In genomic region chr16:53913082-53913870, GRCh38 we compare ENCODE assay signal across 8 cellular contexts.
A peak's percentile ranks its signal among the peaks of the same experiment; 100 is the strongest.
DNase-seq lines count a peak whose midpoint lies in the region; ATAC-seq and TF ChIP-seq lines count a peak whose summit lies in the region.

No MANE protein-coding gene starts in this region.

- H2AK9ac ChIP-seq in IMR-90 (replicated peaks; ENCODE audit: low read depth, low read length, poor library complexity): no peak overlapping the region

- H3K4ac ChIP-seq in IMR-90 (ENCODE audit: low read depth, low read length): no peak overlapping the region

- H2AFZ ChIP-seq in IMR-90 (replicated peaks; ENCODE audit: low read length, poor library complexity): no peak overlapping the region

- 0 out of 2 replicates have a peak overlapping the region, but pooled peaks have one; percentile 10 for H2AK5ac ChIP-seq in IMR-90 (ENCODE audit: low read depth, low read length)

- no peak overlapping the region for H3K56ac ChIP-seq in IMR-90 (ENCODE audit: extremely low read depth, insufficient read depth, low read length)

- POLR2A ChIA-PET in IMR-90 (lab: Charles Lee; ENCODE audit: unreplicated experiment): no interaction called here

- H3K9me3 ChIP-seq in IMR-90 (ENCODE audit: control insufficient read depth, insufficient read depth, low read length) (no peaks in the 10 kb centered on the region), lung (ENCODE audit: control insufficient read depth in 2 of 2, insufficient read depth in 1 of 2, low read length in 1 of 2) (no peaks in the 10 kb centered on the region)

- TF ChIP-seq CTCF in AG09309 (IDR thresholded peaks at IDR 0.05; ENCODE audit: control insufficient read depth, insufficient read depth, low read depth, low read length, missing control alignments) (no peak), IMR-90 (conservative IDR thresholded peaks at IDR 0.05; ENCODE audit: low read depth, low read length) (no peak), lung (IDR thresholded peaks at IDR 0.05; ENCODE audit: control extremely low read depth, extremely low read depth) (no peak)

- H3K18ac ChIP-seq in IMR-90 (ENCODE audit: low read depth, low read length): no peak overlapping the region

- peaks cover 15% of the 10 kb centered on the region for H3K4me1 ChIP-seq in IMR-90 (ENCODE audit: control insufficient read depth, insufficient read depth, low read length)
- peaks cover 6 to 14% of the 10 kb centered on the region in 2 donors for H3K4me1 ChIP-seq in lung (ENCODE audit: control insufficient read depth in 2 of 2, insufficient read depth in 2 of 2, low read length in 2 of 2)

- peak; percentile 56 for ATAC-seq in IMR-90 (ENCODE audit: low read depth)
- peak; percentile 30 for ATAC-seq in lung (ENCODE audit: insufficient read depth, low FRiP score)
- ATAC-seq in HG03565 (IDR thresholded peaks at IDR 0.05; ENCODE audit: unreplicated experiment): no peak

- H4K20me1 ChIP-seq in IMR-90 (ENCODE audit: insufficient read depth, low read length): peaks cover 3% of the 10 kb centered on the region; the same call in 1 of the 2 replicates

- no peaks in the 10 kb centered on the region for H3K36me3 ChIP-seq in IMR-90 (ENCODE audit: control insufficient read depth, insufficient read depth, low read length)
- H3K36me3 ChIP-seq in lung (ENCODE audit: control insufficient read depth in 2 of 2, insufficient read depth in 2 of 2, low read length in 2 of 2): no peaks in the 10 kb centered on the region

- H3K14ac ChIP-seq in IMR-90 (replicated peaks; ENCODE audit: low read depth, low read length): 0 out of 2 replicates have a peak overlapping the region, but pooled peaks have one; percentile 34

- in situ Hi-C loops in IMR-90 (cut with MboI; ENCODE audit: low sequenced_read_pairs): no loop called here

- H2BK15ac ChIP-seq in IMR-90 (ENCODE audit: low read depth, low read length): no peak overlapping the region

- peak overlapping the region; percentile 19; the same call in 1 of the 2 replicates for H4K91ac ChIP-seq in IMR-90 (ENCODE audit: insufficient read depth, low read depth, low read length)

- dilution Hi-C loops in IMR-90 (cut with HindIII; ENCODE audit: low sequenced_read_pairs, unreplicated experiment): no loop called here

- no peak overlapping the region for H4K8ac ChIP-seq in IMR-90 (ENCODE audit: low read depth in 2 of 2, low read length in 2 of 2)

- DNase-seq in AG09309 (ENCODE audit: low read depth) (peak; percentile 88), IMR-90 (peak; percentile 94), astrocyte of the hippocampus (ENCODE audit: low read depth, low spot score) (peak; percentile 62), lung (ENCODE audit: low spot score) (peak; percentile 37), T1000 (lab: John Stamatoyannopoulos, UW) (no peak), NCI-H1694 (lab: John Stamatoyannopoulos, UW) (no peak), GM19238 (ENCODE audit: insufficient read length, low spot score) (no peak)

- WGBS in IMR-90 (ENCODE audit: extremely low coverage in 2 of 2, insufficient read length in 1 of 2), 2 experiments: no CpG with 5 or more reads among the region's 7 CpGs
- WGBS in lung, 2 donors: 60 to 73% methylated on average over 7 of the region's 7 CpGs

- peaks cover 17% of the 10 kb centered on the region for H3K9me1 ChIP-seq in IMR-90 (ENCODE audit: insufficient read depth, low read length)

- H2BK120ac ChIP-seq in IMR-90 (ENCODE audit: low read depth, low read length): no peak overlapping the region

- H3K79me1 ChIP-seq in IMR-90 (ENCODE audit: low read depth in 1 of 2, low read length in 2 of 2): peaks cover 17 to 26% of the 10 kb centered on the region in 2 experiments; a peak in 3 of 4 replicates

- BruUV-seq in IMR-90 (replicated peaks; lab: Mats Ljungman, UMichigan): no TSS peak

- intact Hi-C loops in IMR-90 (cut with micrococcal nuclease): no loop called here

- no peak overlapping the region for H2BK20ac ChIP-seq in IMR-90 (ENCODE audit: low read depth, low read length)

- no peak overlapping the region for H3K4me3 ChIP-seq in AG09309 (ENCODE audit: control insufficient read depth, low read depth, low read length)
- H3K4me3 ChIP-seq in IMR-90 (ENCODE audit: insufficient read depth, low read depth, low read length): no peak overlapping the region
- no peak overlapping the region for H3K4me3 ChIP-seq in lung

- H2BK5ac ChIP-seq in IMR-90 (ENCODE audit: low read depth, low read length, poor library complexity, severe bottlenecking): no peak overlapping the region

- H3K4me2 ChIP-seq in IMR-90 (ENCODE audit: low read depth, low read length): no peak overlapping the region

- H3K9ac ChIP-seq in IMR-90 (ENCODE audit: low read depth, low read length): no peak overlapping the region

- no peak overlapping the region for H4K5ac ChIP-seq in IMR-90 (ENCODE audit: low read depth, low read length)

- H3K23ac ChIP-seq in IMR-90 (ENCODE audit: low read depth, low read length): no peak overlapping the region

- no peak for TF ChIP-seq RAD21 in IMR-90 (IDR thresholded peaks at IDR 0.05; ENCODE audit: low read length)

- H3K27ac ChIP-seq in IMR-90 (ENCODE audit: insufficient read depth, low read length) (no peak overlapping the region), lung (ENCODE audit: low read depth in 1 of 2, low read length in 1 of 2) (peak overlapping the region in 1 of 2 donors; percentile 74)

- no peak for TF ChIP-seq POLR2A in IMR-90 (IDR thresholded peaks at IDR 0.05; ENCODE audit: low read depth, low read length)

- H3K27me3 ChIP-seq in IMR-90 (ENCODE audit: control insufficient read depth, insufficient read depth, low read length) (no peaks in the 10 kb centered on the region), lung (ENCODE audit: control insufficient read depth, insufficient read depth) (no peaks in the 10 kb centered on the region)

- CTCF ChIA-PET in IMR-90 (lab: Yijun Ruan, JAX): interaction anchor here (0.6 to 1.2 kb wide), 4 partner anchors 22 to 622 kb away, joined by 3 to 5 read pairs (median 4); no protein-coding TSS in a partner anchor

TF ChIP-seq in IMR-90, 13 proteins besides CTCF, POLR2A, EP300 and RAD21:
- no peak for TF ChIP-seq ELK1 (IDR thresholded peaks at IDR 0.05; ENCODE audit: borderline replicate concordance, low read depth, low read length)
- peak; percentile 47; the same call in 1 of the 2 replicates for TF ChIP-seq FOS (IDR thresholded peaks at IDR 0.05; ENCODE audit: low read depth, low read length)
- peak; percentile 49 for TF ChIP-seq NFE2L2 (IDR thresholded peaks at IDR 0.05; ENCODE audit: low read depth, low read length)
- TF ChIP-seq BHLHE40 (IDR thresholded peaks at IDR 0.05; ENCODE audit: low read depth, low read length): no peak
- TF ChIP-seq CEBPB (IDR thresholded peaks at IDR 0.05; ENCODE audit: low read depth, low read length): peak; percentile 85

Comparison
In these comparisons a context has a peak if more than half of its experiments do, and no peak if none do; other contexts are left out.
1. DNase-seq: peak in AG09309 (single experiment), IMR-90 (single experiment), astrocyte of the hippocampus (single experiment) and lung (single experiment); none in T1000 (single experiment), NCI-H1694 (single experiment) and GM19238 (single experiment).